11 cellular contexts compared by ENCODE assay signal in genomic region chr2:43425659-43426058, GRCh38.
DNase-seq lines count a peak whose midpoint lies in the region; ATAC-seq and TF ChIP-seq lines count a peak whose summit lies in the region.
"Had no signal": no experiment of that assay in that cellular context is flagged by ENCODE, and none has a peak within 500 bp of the region (broad histone marks: within the 10 kb centered on the region; RNA-seq: fewer than 3 reads in every experiment).

No MANE protein-coding gene starts in this region.

- no peaks in the 10 kb centered on the region for H3K79me2 ChIP-seq in KMS-11 (ENCODE audit: insufficient read depth, low read depth)

- no peak overlapping the region for H2AFZ ChIP-seq in KMS-11 (ENCODE audit: low read depth)

- no peak for ATAC-seq in HG03095 (IDR thresholded peaks at IDR 0.05; ENCODE audit: unreplicated experiment)
- ATAC-seq in HG03135 (IDR thresholded peaks at IDR 0.05; ENCODE audit: unreplicated experiment) = no peak
- ATAC-seq in HG02642 (IDR thresholded peaks at IDR 0.05; ENCODE audit: poor library complexity, unreplicated experiment) = no peak

- DNase-seq in adipocyte (ENCODE audit: low read depth) (no peak), retina (no peak)
- DNase-seq: activated T-cell treated with anti-CD3 and anti-CD28 coated beads, Interleukin-2, amount 50 U/mL, for 24 hours; NCI-H2107 had no signal

- TF ChIP-seq CTCF in KMS-11 (conservative IDR thresholded peaks at IDR 0.05; ENCODE audit: low read depth, low read length) = no peak

- H3K9ac ChIP-seq in BLaER1 (no peak overlapping the region), KMS-11 (peak overlapping the region; percentile 16; the same call in 1 of the 2 replicates), adipocyte (ENCODE audit: low read length) (peak overlapping the region; percentile 76), muscle layer of colon (ENCODE audit: low read length) (no peak overlapping the region)

- H3K27me3 ChIP-seq in BLaER1 (no peaks in the 10 kb centered on the region), KMS-11 (ENCODE audit: insufficient read depth, low read depth) (no peaks in the 10 kb centered on the region), adipocyte (replicated peaks; ENCODE audit: control insufficient read depth, insufficient read depth, low read length) (no peaks in the 10 kb centered on the region), muscle layer of colon (ENCODE audit: control insufficient read depth in 1 of 2, insufficient read depth in 2 of 2, low read length in 2 of 2) (no peaks in the 10 kb centered on the region)

- H3K27ac ChIP-seq in BLaER1 (no peak overlapping the region), KMS-11 (peak overlapping the region; percentile 76), muscle layer of colon (ENCODE audit: low read depth, low read length) (peak overlapping the region; percentile 70)
- H3K27ac ChIP-seq: C4-2B had no signal

- 0 out of 2 replicates have a peak, but pooled peaks cover 3% of the 10 kb centered on the region for H3K9me3 ChIP-seq in BLaER1
- H3K9me3 ChIP-seq in adipocyte (ENCODE audit: control insufficient read depth, low read length) = no peaks in the 10 kb centered on the region
- no peaks in the 10 kb centered on the region for H3K9me3 ChIP-seq in muscle layer of colon (ENCODE audit: low read length)

- peak overlapping the region; percentile 45 for H3K4me2 ChIP-seq in BLaER1
- H3K4me2 ChIP-seq in KMS-11 = peak overlapping the region; percentile 64

- H4K20me1 ChIP-seq in BLaER1 = no peaks in the 10 kb centered on the region
- H4K20me1 ChIP-seq in KMS-11 (ENCODE audit: insufficient read depth) = no peaks in the 10 kb centered on the region

- H3K4me1 ChIP-seq in BLaER1 (peaks cover 29% of the 10 kb centered on the region), KMS-11 (ENCODE audit: low read depth, poor library complexity, severe bottlenecking) (peaks cover 100% of the 10 kb centered on the region), adipocyte (ENCODE audit: control insufficient read depth, insufficient read depth, low read length) (peaks cover 41% of the 10 kb centered on the region), muscle layer of colon (ENCODE audit: insufficient read depth, low read length) (peaks cover 36% of the 10 kb centered on the region)

- H3K36me3 ChIP-seq in BLaER1 = peaks cover 46% of the 10 kb centered on the region
- H3K36me3 ChIP-seq in KMS-11 (ENCODE audit: insufficient read depth) = no peaks in the 10 kb centered on the region
- no peaks in the 10 kb centered on the region for H3K36me3 ChIP-seq in adipocyte (ENCODE audit: control insufficient read depth, insufficient read depth, low read length, severe bottlenecking)
- no peaks in the 10 kb centered on the region for H3K36me3 ChIP-seq in muscle layer of colon (ENCODE audit: insufficient read depth, low read length)

- H3K4me3 ChIP-seq in BLaER1 = no peak overlapping the region
- H3K4me3 ChIP-seq in KMS-11 (IDR thresholded peaks at IDR 0.05; ENCODE audit: insufficient read depth, low read depth, low read length) = no peak overlapping the region
- peak overlapping the region; percentile 16 for H3K4me3 ChIP-seq in adipocyte (ENCODE audit: low read length)
- no peak overlapping the region for H3K4me3 ChIP-seq in muscle layer of colon (ENCODE audit: low read depth in 1 of 2, low read length in 2 of 2)

Comparison
In these comparisons a context has a peak if more than half of its experiments do, and no peak if none do; other contexts are left out.
1. H3K9ac ChIP-seq: peak in KMS-11 (single experiment) and adipocyte (single experiment); none in BLaER1 (single experiment) and muscle layer of colon (single experiment).